In genomic region chr20:48384147-48384818, GRCh38 we compare ENCODE assay signal across 13 cellular contexts.
DNase-seq lines count a peak whose midpoint lies in the region; TF ChIP-seq lines count a peak whose summit lies in the region.
"Had no signal": no experiment of that assay in that cellular context is flagged by ENCODE, and none has a peak within 500 bp of the region (broad histone marks: within the 10 kb centered on the region; RNA-seq: fewer than 3 reads in every experiment).

No MANE protein-coding gene starts in this region.

- no peak overlapping the region for H3K27ac Mint-ChIP-seq in nephron progenitor cell
- H3K27ac Mint-ChIP-seq: neural progenitor cell had no signal

- H3K36me3 Mint-ChIP-seq in nephron progenitor cell (ENCODE audit: low read depth) = no peaks in the 10 kb centered on the region
- H3K36me3 Mint-ChIP-seq: neural progenitor cell had no signal

- no peak overlapping the region for H3K4me3 Mint-ChIP-seq in nephron progenitor cell
- H3K4me3 Mint-ChIP-seq: neural progenitor cell had no signal

- DNase-seq in activated CD4-positive, alpha-beta T cell treated with anti-CD3 and anti-CD28 coated beads for 48 hours = peak; percentile 53
- DNase-seq in activated CD4-positive, alpha-beta T cell treated with anti-CD3 and anti-CD28 coated beads, Interleukin-2, amount 50 U/mL, for 1 hour = no peak
- DNase-seq in GM20000 (ENCODE audit: low spot score) (peak; percentile 36), SW480 (ENCODE audit: low spot score) (peak; percentile 65), nephron progenitor cell (peak; percentile 29), NCI-H2107 (lab: John Stamatoyannopoulos, UW) (no peak), hypothalamus (lab: John Stamatoyannopoulos, UW) (no peak), hepatic stellate cell (ENCODE audit: low spot score) (no peak)
- DNase-seq: left ventricle myocardium inferior, NCI-H1105 treated with DMSO at 0.1 percent for 48 hours, SHP77, uterus had no signal

- no peaks in the 10 kb centered on the region for H3K9me3 Mint-ChIP-seq in nephron progenitor cell

- H3K4me1 Mint-ChIP-seq in nephron progenitor cell = peaks cover 47% of the 10 kb centered on the region

- H3K27me3 Mint-ChIP-seq in nephron progenitor cell (ENCODE audit: low read depth, poor library complexity) = peaks cover 9% of the 10 kb centered on the region

- TF ChIP-seq CTCF in GM20000 (IDR thresholded peaks at IDR 0.05; ENCODE audit: extremely low read depth, missing control alignments) = no peak
- no peak for TF ChIP-seq CTCF in nephron progenitor cell (IDR thresholded peaks at IDR 0.05)

Comparison
In these comparisons a context has a peak if more than half of its experiments do, and no peak if none do; other contexts are left out.
1. DNase-seq: peak in activated CD4-positive, alpha-beta T cell treated with anti-CD3 and anti-CD28 coated beads for 48 hours (single experiment), GM20000 (single experiment), SW480 (single experiment) and nephron progenitor cell (single experiment); none in activated CD4-positive, alpha-beta T cell treated with anti-CD3 and anti-CD28 coated beads, Interleukin-2, amount 50 U/mL, for 1 hour (single experiment), NCI-H2107 (single experiment), hypothalamus (0 of 51) and hepatic stellate cell (single experiment).